In genomic region chr10:62804384-62805138, GRCh38 we compare ENCODE assay signal across 8 cellular contexts. TPM values are rescaled to one million over a fixed set of nuclear protein-coding genes. Genes with fewer than 3 reads are reported as not detected.
DNase-seq lines count a peak whose midpoint lies in the region; ATAC-seq and TF ChIP-seq lines count a peak whose summit lies in the region.

Gene ADO, plus strand, starts transcription at chr10:62804720. Its CDS starts 340 bp downstream, at chr10:62805060.

- H3K4me3 ChIP-seq in CD4-positive, CD25-positive, alpha-beta regulatory T cell (ENCODE audit: low read depth, low read length), result peak within 1 kb of the TSS; percentile 97
- peak within 1 kb of the TSS; percentile 93 for H3K4me3 ChIP-seq in lung

- peaks cover 17 to 44% (median 35%) of the 10 kb centered on the region in 4 donors for H3K4me1 Mint-ChIP-seq in CD4-positive, CD25-positive, alpha-beta regulatory T cell
- peaks cover 44% of the 10 kb centered on the region for H3K4me1 Mint-ChIP-seq in activated CD8-positive, alpha-beta T cell treated with anti-CD3 and anti-CD28 coated beads, Interleukin-2, amount 10 ng/mL, durations not matched to agents 7 days and 5 days (ENCODE audit: low read depth)

- DNase-seq in CD4-positive, CD25-positive, alpha-beta regulatory T cell, result peak; percentile 71 to 90 (median 84)
- peak; percentile 42 for DNase-seq in NCI-H748 treated with DMSO at 0.1 percent for 48 hours (lab: John Stamatoyannopoulos, UW)
- peak; percentile 83 for DNase-seq in activated CD8-positive, alpha-beta T cell treated with anti-CD3 and anti-CD28 coated beads, Interleukin-2, amount 10 ng/mL, durations not matched to agents 7 days and 5 days
- DNase-seq in effector CD4-positive, alpha-beta T cell, result peak; percentile 68
- DNase-seq in lung (ENCODE audit: low spot score), result peak; percentile 85
- DNase-seq in stimulated activated CD4-positive, alpha-beta T cell treated with anti-CD3 and anti-CD28 coated beads, TNF-alpha, amount 100 ng/mL, for 4 hours (ENCODE audit: low read depth in 3 of 3), result peak; percentile 53 to 64 (median 56)

- 0 to 1% methylated on average over 55 to 73 of the region's 73 CpGs for WGBS in lung, 2 donors

- POLR2A ChIA-PET in activated CD8-positive, alpha-beta T cell treated with anti-CD3 and anti-CD28 coated beads, Interleukin-2, amount 10 ng/mL, durations not matched to agents 7 days and 5 days (lab: Charles Lee), result interaction anchor here (0.6 to 5.6 kb wide), 7 partner anchors 11 to 464 kb away, joined by 3 to 36 read pairs (median 4); partner anchors contain the start of gene EGR2

- peak within 1 kb of the TSS; percentile 84 to 100 (median 96) for H3K4me3 Mint-ChIP-seq in CD4-positive, CD25-positive, alpha-beta regulatory T cell
- peak within 1 kb of the TSS; percentile 93 for H3K4me3 Mint-ChIP-seq in activated CD8-positive, alpha-beta T cell treated with anti-CD3 and anti-CD28 coated beads, Interleukin-2, amount 10 ng/mL, durations not matched to agents 7 days and 5 days

- peaks cover 36% of the 10 kb centered on the region for H3K4me1 ChIP-seq in CD4-positive, CD25-positive, alpha-beta regulatory T cell (ENCODE audit: control insufficient read depth, insufficient read depth, low read length, poor library complexity, severe bottlenecking)
- peaks cover 5 to 11% of the 10 kb centered on the region in 2 donors for H3K4me1 ChIP-seq in lung (ENCODE audit: control insufficient read depth in 2 of 2, insufficient read depth in 2 of 2, low read length in 2 of 2)

- H3K27ac ChIP-seq in CD4-positive, CD25-positive, alpha-beta regulatory T cell (ENCODE audit: insufficient read depth, low read length, poor library complexity, severe bottlenecking), result peak within 1 kb of the TSS; percentile 88
- H3K27ac ChIP-seq in lung (ENCODE audit: low read depth in 1 of 2, low read length in 1 of 2), result peak within 1 kb of the TSS; percentile 95 to 99

- H3K36me3 ChIP-seq in CD4-positive, CD25-positive, alpha-beta regulatory T cell (ENCODE audit: control insufficient read depth, insufficient read depth, low read length), result peaks cover 12% of the 10 kb centered on the region
- no peaks in the 10 kb centered on the region for H3K36me3 ChIP-seq in lung (ENCODE audit: control insufficient read depth in 2 of 2, insufficient read depth in 2 of 2, low read length in 2 of 2)

- CTCF ChIA-PET in activated CD8-positive, alpha-beta T cell treated with anti-CD3 and anti-CD28 coated beads, Interleukin-2, amount 10 ng/mL, durations not matched to agents 7 days and 5 days (lab: Charles Lee), result interaction anchor here (0.7 to 6.5 kb wide), 7 partner anchors 13 to 354 kb away, joined by 3 to 40 read pairs (median 3); partner anchors contain the start of gene EGR2

- TF ChIP-seq CTCF in lung (IDR thresholded peaks at IDR 0.05; ENCODE audit: control extremely low read depth, extremely low read depth), result no peak

- H3K27ac Mint-ChIP-seq in CD4-positive, CD25-positive, alpha-beta regulatory T cell, result peak within 1 kb of the TSS; percentile 97 to 100 (median 97)
- peak within 1 kb of the TSS; percentile 100 for H3K27ac Mint-ChIP-seq in activated CD8-positive, alpha-beta T cell treated with anti-CD3 and anti-CD28 coated beads, Interleukin-2, amount 10 ng/mL, durations not matched to agents 7 days and 5 days

- peaks cover 23% of the 10 kb centered on the region for H3K27me3 Mint-ChIP-seq in CD4-positive, CD25-positive, alpha-beta regulatory T cell
- H3K27me3 Mint-ChIP-seq in activated CD8-positive, alpha-beta T cell treated with anti-CD3 and anti-CD28 coated beads, Interleukin-2, amount 10 ng/mL, durations not matched to agents 7 days and 5 days (ENCODE audit: low read depth), result peaks cover 7% of the 10 kb centered on the region

- peaks cover 10% of the 10 kb centered on the region for H3K36me3 Mint-ChIP-seq in CD4-positive, CD25-positive, alpha-beta regulatory T cell
- H3K36me3 Mint-ChIP-seq in activated CD8-positive, alpha-beta T cell treated with anti-CD3 and anti-CD28 coated beads, Interleukin-2, amount 10 ng/mL, durations not matched to agents 7 days and 5 days (ENCODE audit: low read depth), result peaks cover 40% of the 10 kb centered on the region

- H3K27me3 ChIP-seq in CD4-positive, CD25-positive, alpha-beta regulatory T cell (ENCODE audit: control insufficient read depth, insufficient read depth, low read length), result no peaks in the 10 kb centered on the region
- H3K27me3 ChIP-seq in lung (ENCODE audit: control insufficient read depth, insufficient read depth), result no peaks in the 10 kb centered on the region

- H3K9me3 ChIP-seq in CD4-positive, CD25-positive, alpha-beta regulatory T cell (ENCODE audit: control insufficient read depth in 2 of 2, low read length in 2 of 2), result no peaks in the 10 kb centered on the region
- H3K9me3 ChIP-seq in lung (ENCODE audit: control insufficient read depth in 2 of 2, insufficient read depth in 1 of 2, low read length in 1 of 2), result no peaks in the 10 kb centered on the region

- no peaks in the 10 kb centered on the region for H3K9me3 Mint-ChIP-seq in CD4-positive, CD25-positive, alpha-beta regulatory T cell
- no peaks in the 10 kb centered on the region for H3K9me3 Mint-ChIP-seq in activated CD8-positive, alpha-beta T cell treated with anti-CD3 and anti-CD28 coated beads, Interleukin-2, amount 10 ng/mL, durations not matched to agents 7 days and 5 days (ENCODE audit: insufficient read depth)

- peak; percentile 88 to 89 for ATAC-seq in CD4-positive, CD25-positive, alpha-beta regulatory T cell (ENCODE audit: low read depth in 2 of 2)
- ATAC-seq in GM19395 (IDR thresholded peaks at IDR 0.05; ENCODE audit: unreplicated experiment), result peak; percentile 90
- peak; percentile 86 for ATAC-seq in HG03521 (IDR thresholded peaks at IDR 0.05; ENCODE audit: unreplicated experiment)
- peak; percentile 89 for ATAC-seq in activated CD8-positive, alpha-beta T cell treated with anti-CD3 and anti-CD28 coated beads, Interleukin-2, amount 10 ng/mL, durations not matched to agents 7 days and 5 days
- peak; percentile 91 for ATAC-seq in lung (ENCODE audit: insufficient read depth, low FRiP score)

RNA-seq across cellular contexts. Expression of gene ADO, which starts in this region (rescaled TPM):
- total RNA-seq in CD4-positive, CD25-positive, alpha-beta regulatory T cell, result 11.1 TPM
- polyA plus RNA-seq in CD4-positive, CD25-positive, alpha-beta regulatory T cell, result 1 to 10 TPM; 1.4 to 4.4 (median 2.1) TPM
- total RNA-seq in activated CD8-positive, alpha-beta T cell treated with anti-CD3 and anti-CD28 coated beads, Interleukin-2, amount 10 ng/mL, durations not matched to agents 7 days and 5 days, result 10 to 100 TPM; 22.2 to 22.6 TPM
- 10 to 100 TPM; 13.7 to 16.9 TPM for total RNA-seq in lung
- 10 to 100 TPM in 1 of 2 donors, 1 to 10 TPM in 1; 7.4 to 10.2 TPM for polyA plus RNA-seq in lung

Comparison
In these comparisons a context has a peak if more than half of its experiments do, and no peak if none do; other contexts are left out.
1. Peak in every context shown above with its lines: DNase-seq, ATAC-seq, H3K4me3 ChIP-seq and H3K27ac ChIP-seq.